Comparison of ENCODE assay signal across 8 cellular contexts in the genomic region with DNA sequence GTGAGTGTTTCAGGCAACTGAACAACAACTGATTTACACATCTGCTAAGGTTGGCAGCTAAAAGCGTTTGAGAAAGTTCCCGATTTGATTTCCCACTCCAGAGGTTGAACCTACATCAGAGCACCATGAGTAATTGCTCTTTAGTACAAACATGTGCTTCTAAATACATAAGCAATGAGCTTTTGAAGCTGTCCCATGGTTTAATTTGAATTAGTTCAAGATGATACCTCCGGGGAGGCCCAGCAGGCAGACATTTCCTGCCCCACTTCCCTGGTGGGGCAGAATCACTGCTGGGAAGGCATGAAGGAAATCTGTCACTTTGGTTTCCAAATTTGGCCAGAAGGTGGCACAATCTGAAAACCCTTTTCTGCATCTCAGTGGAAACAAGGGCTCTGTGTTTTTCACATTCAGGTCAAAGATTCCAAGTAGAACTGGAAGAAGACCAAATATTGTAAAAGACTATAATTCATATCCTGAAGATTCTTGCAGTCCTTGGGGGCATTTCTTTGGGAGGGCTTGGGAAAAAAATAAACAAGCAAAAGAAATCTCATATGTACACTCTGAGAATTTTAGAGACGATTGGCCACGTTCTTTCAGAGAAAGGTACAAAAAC.
DNase-seq lines count a peak whose midpoint lies in the region; ATAC-seq, FAIRE-seq and TF ChIP-seq lines count a peak whose summit lies in the region.

No MANE protein-coding gene starts in this region.

- H3K4me1 ChIP-seq in cardiac muscle cell (ENCODE audit: low read depth) (peaks cover 9% of the 10 kb centered on the region), pancreas (peaks cover 6 to 8% (median 8%) of the 10 kb centered on the region in 3 donors)

- intact Hi-C loops in pancreas (cut with DNase I) = loop anchor here in 2 of 3 donors (5.0 to 10.0 kb wide), 2 partner anchors 457 to 460 kb away; no protein-coding TSS in a partner anchor

- 15 to 22% methylated on average over 5 of the region's 5 CpGs for WGBS in pancreas, 2 donors

- H3K36me3 ChIP-seq in cardiac muscle cell (no peaks in the 10 kb centered on the region), pancreas (no peaks in the 10 kb centered on the region)

- FAIRE-seq in pancreas (lab: Jason Lieb, UNC) = no peak

- H3K9me3 ChIP-seq in cardiac muscle cell (ENCODE audit: low read depth) (no peaks in the 10 kb centered on the region), pancreas (no peaks in the 10 kb centered on the region)

- H3K27ac ChIP-seq in cardiac muscle cell = no peak overlapping the region
- H3K27ac ChIP-seq in pancreas = peak overlapping the region in 1 of 4 donors; percentile 15

- peak; percentile 35 for DNase-seq in COLO668 (lab: John Stamatoyannopoulos, UW; ENCODE audit: unreplicated experiment)
- DNase-seq in NCI-H345 treated with DMSO at 0.1 percent for 48 hours (lab: John Stamatoyannopoulos, UW; ENCODE audit: unreplicated experiment) = peak; percentile 57
- peak; percentile 81 for DNase-seq in amniotic epithelial cell (ENCODE audit: low read depth)
- DNase-seq in cardiac muscle cell (ENCODE audit: low read depth in 1 of 2, low spot score in 1 of 2) = peak; percentile 71 to 89
- DNase-seq in pancreas = peak in 3 of 6 donors; percentile 36 to 64 (median 36)

- TF ChIP-seq CTCF in cardiac muscle cell (IDR thresholded peaks at IDR 0.05; ENCODE audit: low read depth, low read length) (peak; percentile 74), pancreas (IDR thresholded peaks at IDR 0.05) (peak in 3 of 4 donors; percentile 46 to 66 (median 49))

- ATAC-seq in GM21576 (IDR thresholded peaks at IDR 0.05; ENCODE audit: unreplicated experiment) (peak; percentile 46), pancreas (peak; percentile 84 to 92 (median 90)), GM18907 (IDR thresholded peaks at IDR 0.05; ENCODE audit: unreplicated experiment) (no peak), HG03469 (IDR thresholded peaks at IDR 0.05; ENCODE audit: unreplicated experiment) (no peak)

- no peaks in the 10 kb centered on the region for H3K27me3 ChIP-seq in cardiac muscle cell
- H3K27me3 ChIP-seq in pancreas = no peaks in the 10 kb centered on the region

- H3K4me3 ChIP-seq in cardiac muscle cell = no peak overlapping the region
- H3K4me3 ChIP-seq in pancreas = peak overlapping the region in 1 of 4 donors; percentile 10

Comparison
In these comparisons a context has a peak if more than half of its experiments do, and no peak if none do; other contexts are left out.
1. ATAC-seq: peak in GM21576 (single experiment) and pancreas (4 of 4); none in GM18907 (single experiment) and HG03469 (single experiment).